9 cellular contexts compared by ENCODE assay signal in genomic region chr1:88973520-88974137, GRCh38. TPM values are rescaled to one million over a fixed set of nuclear protein-coding genes. Genes with fewer than 3 reads are reported as not detected.
DNase-seq lines count a peak whose midpoint lies in the region; ATAC-seq and TF ChIP-seq lines count a peak whose summit lies in the region.
"Had no signal": no experiment of that assay in that cellular context is flagged by ENCODE, and none has a peak within 500 bp of the region (broad histone marks: within the 10 kb centered on the region; RNA-seq: fewer than 3 reads in every experiment).

No MANE protein-coding gene starts in this region.

- H3K4me2 ChIP-seq in mesenchymal stem cell (ENCODE audit: low read length, poor library complexity, severe bottlenecking) = no peak overlapping the region

- H2AFZ ChIP-seq in mesenchymal stem cell (ENCODE audit: low read depth, low read length) = no peak overlapping the region

- no peaks in the 10 kb centered on the region for H3K4me1 ChIP-seq in mesenchymal stem cell (ENCODE audit: control insufficient read depth, insufficient read depth, low read depth, low read length)

- no peaks in the 10 kb centered on the region for H3K9me3 ChIP-seq in mesenchymal stem cell (ENCODE audit: control insufficient read depth, low read length)

- H3K27me3 ChIP-seq in mesenchymal stem cell (ENCODE audit: control insufficient read depth in 1 of 2, insufficient read depth in 1 of 2, low read length in 2 of 2) = no peaks in the 10 kb centered on the region

- H2BK120ac ChIP-seq in mesenchymal stem cell (ENCODE audit: low read depth, low read length) = no peak overlapping the region

- H3K79me1 ChIP-seq in mesenchymal stem cell (replicated peaks; ENCODE audit: low read length, poor library complexity, severe bottlenecking) = peaks cover 26% of the 10 kb centered on the region

- no peak overlapping the region for H2BK15ac ChIP-seq in mesenchymal stem cell (ENCODE audit: low read depth, poor library complexity, severe bottlenecking)

- H2BK12ac ChIP-seq in mesenchymal stem cell (ENCODE audit: low read length in 2 of 2) = no peak overlapping the region

- CTCF ChIA-PET in MCF 10A (lab: Yijun Ruan, JAX) = interaction anchor here (0.7 to 8.8 kb wide), 29 partner anchors 10 to 665 kb away, joined by 3 to 104 read pairs (median 3); no protein-coding TSS in a partner anchor

- no peak overlapping the region for H2BK5ac ChIP-seq in mesenchymal stem cell (ENCODE audit: low read depth, low read length, poor library complexity, severe bottlenecking)

- H3K9me3 Mint-ChIP-seq in natural killer cell = no peaks in the 10 kb centered on the region
- no peaks in the 10 kb centered on the region for H3K9me3 Mint-ChIP-seq in natural killer cell treated with Interleukin-12 subunit alpha and Interleukin-12 subunit beta and Interleukin-15 and Interleukin-18, amount 100 ng/mL, for 72 hours
- H3K9me3 Mint-ChIP-seq in MCF 10A (ENCODE audit: unreplicated experiment) = no peaks in the 10 kb centered on the region

- H4K8ac ChIP-seq in mesenchymal stem cell (ENCODE audit: low read length) = no peak overlapping the region

- H3K4me3 Mint-ChIP-seq in natural killer cell (peak overlapping the region; percentile 75), MCF 10A (ENCODE audit: unreplicated experiment) (no peak overlapping the region)
- no peak overlapping the region for H3K4me3 Mint-ChIP-seq in natural killer cell treated with Interleukin-12 subunit alpha and Interleukin-12 subunit beta and Interleukin-15 and Interleukin-18, amount 100 ng/mL, for 72 hours

- H3K18ac ChIP-seq in mesenchymal stem cell (ENCODE audit: low read depth in 1 of 2, low read length in 2 of 2) = no peak overlapping the region

- DNase-seq in natural killer cell (no peak), NCI-H1105 (lab: John Stamatoyannopoulos, UW) (peak; percentile 2), MCF 10A (ENCODE audit: unreplicated experiment) (peak; percentile 53), mesenchymal stem cell (peak; percentile 64), NCI-H524 treated with DMSO at 0.1 percent for 48 hours (lab: John Stamatoyannopoulos, UW) (no peak)
- no peak for DNase-seq in natural killer cell treated with Interleukin-12 subunit alpha and Interleukin-12 subunit beta and Interleukin-15 and Interleukin-18, amount 100 ng/mL, for 72 hours (ENCODE audit: low spot score)

- H3K4me3 ChIP-seq in mesenchymal stem cell (ENCODE audit: insufficient read depth in 1 of 2, low read depth in 1 of 2, low read length in 2 of 2) = no peak overlapping the region

- H4K91ac ChIP-seq in mesenchymal stem cell (ENCODE audit: low read length) = no peak overlapping the region

- H3K36me3 Mint-ChIP-seq in natural killer cell (peaks cover 6% of the 10 kb centered on the region), MCF 10A (ENCODE audit: insufficient read depth, unreplicated experiment) (peaks cover 27% of the 10 kb centered on the region)
- no peaks in the 10 kb centered on the region for H3K36me3 Mint-ChIP-seq in natural killer cell treated with Interleukin-12 subunit alpha and Interleukin-12 subunit beta and Interleukin-15 and Interleukin-18, amount 100 ng/mL, for 72 hours

- H3K4me1 Mint-ChIP-seq in natural killer cell (peaks cover 26 to 38% of the 10 kb centered on the region in 2 donors), MCF 10A (ENCODE audit: insufficient read depth, unreplicated experiment) (peaks cover 10% of the 10 kb centered on the region)
- peaks cover 33 to 48% of the 10 kb centered on the region in 2 donors for H3K4me1 Mint-ChIP-seq in natural killer cell treated with Interleukin-12 subunit alpha and Interleukin-12 subunit beta and Interleukin-15 and Interleukin-18, amount 100 ng/mL, for 72 hours (ENCODE audit: low read depth in 2 of 2)

- H3K27ac Mint-ChIP-seq in natural killer cell (peak overlapping the region; percentile 44 to 70), MCF 10A (ENCODE audit: low read depth, unreplicated experiment) (no peak overlapping the region)
- peak overlapping the region in 1 of 2 donors; percentile 83 for H3K27ac Mint-ChIP-seq in natural killer cell treated with Interleukin-12 subunit alpha and Interleukin-12 subunit beta and Interleukin-15 and Interleukin-18, amount 100 ng/mL, for 72 hours

- no TSS peak for BruUV-seq in MCF 10A (replicated peaks; lab: Mats Ljungman, UMichigan)

- H3K27me3 Mint-ChIP-seq in natural killer cell (ENCODE audit: low read depth in 2 of 2) = no peaks in the 10 kb centered on the region
- H3K27me3 Mint-ChIP-seq in natural killer cell treated with Interleukin-12 subunit alpha and Interleukin-12 subunit beta and Interleukin-15 and Interleukin-18, amount 100 ng/mL, for 72 hours = no peaks in the 10 kb centered on the region
- H3K27me3 Mint-ChIP-seq in MCF 10A (ENCODE audit: insufficient read depth, unreplicated experiment) = no peaks in the 10 kb centered on the region

- no CpG with 5 or more reads among the region's 2 CpGs for WGBS in mesenchymal stem cell

- ATAC-seq in natural killer cell (peak in 2 of 3 donors; percentile 48 to 50), GM18511 (IDR thresholded peaks at IDR 0.05; ENCODE audit: unreplicated experiment) (no peak), HG02623 (IDR thresholded peaks at IDR 0.05; ENCODE audit: unreplicated experiment) (no peak)
- no peak for ATAC-seq in natural killer cell treated with Interleukin-12 subunit alpha and Interleukin-12 subunit beta and Interleukin-15 and Interleukin-18, amount 100 ng/mL, for 72 hours

- H3K23ac ChIP-seq in mesenchymal stem cell (ENCODE audit: low read length in 2 of 2) = no peak overlapping the region

- POLR2A ChIA-PET in MCF 10A (lab: Yijun Ruan, JAX) = interaction anchor here (0.6 to 2.7 kb wide), 3 partner anchors 9 to 290 kb away, joined by 3 to 13 read pairs (median 3); partner anchors contain the start of gene PKN2

- TF ChIP-seq CTCF in natural killer cell (IDR thresholded peaks at IDR 0.05) = peak; percentile 70
- peak; percentile 57 for TF ChIP-seq CTCF in MCF 10A (IDR thresholded peaks at IDR 0.05; ENCODE audit: unreplicated experiment)

- H3K9ac ChIP-seq in mesenchymal stem cell (ENCODE audit: low read length) = peak overlapping the region; percentile 15

- H3K4ac ChIP-seq in mesenchymal stem cell (ENCODE audit: low read depth in 1 of 2, low read length in 2 of 2) = no peak overlapping the region

- peaks cover under 1 to 25% of the 10 kb centered on the region in 2 experiments for H3K36me3 ChIP-seq in mesenchymal stem cell (ENCODE audit: control insufficient read depth in 1 of 2, insufficient read depth in 2 of 2, low read depth in 1 of 2, low read length in 2 of 2)

- intact Hi-C loops in natural killer cell (cut with micrococcal nuclease) (loop anchor here (1.0 kb wide), 1 partner anchor 482 kb away; no protein-coding TSS in a partner anchor), MCF 10A (cut with micrococcal nuclease) (loop anchor here (1.0 kb wide), 1 partner anchor 385 kb away; no protein-coding TSS in a partner anchor)

- no peak overlapping the region for H2AK5ac ChIP-seq in mesenchymal stem cell (ENCODE audit: low read length, severe bottlenecking)

- no peak overlapping the region for H3K27ac ChIP-seq in mesenchymal stem cell (ENCODE audit: low read length, poor library complexity, severe bottlenecking)
- H3K27ac ChIP-seq: epithelial cell of prostate had no signal

- no peak overlapping the region for H3K14ac ChIP-seq in mesenchymal stem cell (ENCODE audit: low read length in 2 of 2)

RNA-seq across cellular contexts. Expression of gene KYAT3, which starts 18.8 kb away (rescaled TPM):
- total RNA-seq in natural killer cell = 10 to 100 TPM; 21.5 to 25.2 (median 21.8) TPM
- total RNA-seq in natural killer cell treated with Interleukin-12 subunit alpha and Interleukin-12 subunit beta and Interleukin-15 and Interleukin-18, amount 100 ng/mL, for 72 hours = 10 to 100 TPM; 28.0 to 32.6 TPM
- total RNA-seq in MCF 10A (2022) = 59.1 and 61.5 TPM in 2 replicates
- 23.4 TPM for polyA plus RNA-seq in mesenchymal stem cell (2013, experiment 1 of 2)
- 24.0 TPM for polyA plus RNA-seq in mesenchymal stem cell (2013, experiment 2 of 2)

RNA-seq across cellular contexts. Expression of gene RBMXL1, which starts 18.8 kb away (rescaled TPM):
- 10 to 100 TPM; 15.2 to 19.3 (median 19.3) TPM for total RNA-seq in natural killer cell
- 10 to 100 TPM; 30.1 to 30.9 TPM for total RNA-seq in natural killer cell treated with Interleukin-12 subunit alpha and Interleukin-12 subunit beta and Interleukin-15 and Interleukin-18, amount 100 ng/mL, for 72 hours
- total RNA-seq in MCF 10A (2022) = 16.1 and 18.4 TPM in 2 replicates
- polyA plus RNA-seq in mesenchymal stem cell (2013, experiment 1 of 2) = 4.4 TPM
- polyA plus RNA-seq in mesenchymal stem cell (2013, experiment 2 of 2) = 4.5 TPM

RNA-seq across cellular contexts. Expression of gene GBP3, which starts 49.0 kb away (rescaled TPM):
- total RNA-seq in natural killer cell (10 to 100 TPM; 36.1 to 52.5 (median 49.0) TPM), MCF 10A (2022) (19.4 and 20.1 TPM in 2 replicates)
- 10 to 100 TPM; 36.6 to 88.6 TPM for total RNA-seq in natural killer cell treated with Interleukin-12 subunit alpha and Interleukin-12 subunit beta and Interleukin-15 and Interleukin-18, amount 100 ng/mL, for 72 hours
- polyA plus RNA-seq in mesenchymal stem cell (2013, experiment 1 of 2) = 5.6 TPM
- polyA plus RNA-seq in mesenchymal stem cell (2013, experiment 2 of 2) = 6.5 TPM

Comparison
In these comparisons a context has a peak if more than half of its experiments do, and no peak if none do; other contexts are left out.
1. ATAC-seq: peak in natural killer cell (2 of 3); none in natural killer cell treated with Interleukin-12 subunit alpha and Interleukin-12 subunit beta and Interleukin-15 and Interleukin-18, amount 100 ng/mL, for 72 hours (0 of 2), GM18511 (single experiment) and HG02623 (single experiment).
2. DNase-seq: peak in NCI-H1105 (single experiment), MCF 10A (single experiment) and mesenchymal stem cell (single experiment); none in natural killer cell (single experiment), natural killer cell treated with Interleukin-12 subunit alpha and Interleukin-12 subunit beta and Interleukin-15 and Interleukin-18, amount 100 ng/mL, for 72 hours (single experiment) and NCI-H524 treated with DMSO at 0.1 percent for 48 hours (single experiment).